14 cellular contexts compared by ENCODE assay signal in the genomic region with DNA sequence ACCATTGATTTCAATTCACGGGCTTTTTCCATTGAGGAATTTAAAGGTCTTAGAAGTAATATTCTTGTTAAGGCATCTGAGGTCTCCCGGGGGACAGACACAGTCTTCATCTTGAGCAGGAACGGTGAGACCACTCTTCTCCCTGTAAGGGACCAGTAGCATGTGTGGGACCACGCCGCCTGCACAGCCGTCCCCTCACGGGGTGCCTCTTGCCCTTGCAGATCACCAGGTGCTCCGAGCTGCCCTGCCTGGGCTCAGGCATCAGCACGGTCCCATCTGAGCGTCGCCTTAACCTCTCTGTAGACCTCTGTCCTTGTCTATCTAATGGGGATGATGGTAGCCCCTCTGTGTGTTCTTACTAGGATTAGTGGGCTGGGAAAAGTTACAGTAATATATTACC.
DNase-seq lines count a peak whose midpoint lies in the region; ATAC-seq and TF ChIP-seq lines count a peak whose summit lies in the region.
"Had no signal": no experiment of that assay in that cellular context is flagged by ENCODE, and none has a peak within 500 bp of the region (broad histone marks: within the 10 kb centered on the region; RNA-seq: fewer than 3 reads in every experiment).

No MANE protein-coding gene starts in this region.

- no peak for DNase-seq in activated naive CD4-positive, alpha-beta T cell treated with Interleukin-2 at 50 U/mL for 16 hours
- DNase-seq in adrenal gland (no peak), upper lobe of left lung (peak in 1 of 2 donors; percentile 76), ureter (ENCODE audit: low spot score) (no peak), GM20000 (ENCODE audit: low spot score) (no peak), suprapubic skin (ENCODE audit: low spot score in 2 of 2) (no peak)
- DNase-seq: DMS79 treated with DMSO at 0.1 percent for 48 hours, GOT3, naive B cell, NCI-H2107, spleen had no signal

- H3K4me3 Mint-ChIP-seq in activated naive CD4-positive, alpha-beta T cell treated with anti-CD3 and anti-CD28 coated beads, Interleukin-2, amount 50 U/mL, for 24 hours = peak overlapping the region; percentile 11

- H3K4me1 ChIP-seq in adrenal gland (replicated peaks in 1 of 2) = peaks cover 46 to 71% of the 10 kb centered on the region in 2 donors
- peaks cover 22 to 61% of the 10 kb centered on the region in 2 donors for H3K4me1 ChIP-seq in muscle layer of duodenum (ENCODE audit: control insufficient read depth in 1 of 2, insufficient read depth in 2 of 2, low read length in 2 of 2)
- H3K4me1 ChIP-seq in upper lobe of left lung = peaks cover 23 to 33% (median 27%) of the 10 kb centered on the region in 4 donors
- peaks cover 27% of the 10 kb centered on the region for H3K4me1 ChIP-seq in suprapubic skin

- TF ChIP-seq CTCF in adrenal gland (IDR thresholded peaks at IDR 0.05) (no peak), upper lobe of left lung (IDR thresholded peaks at IDR 0.05) (no peak), GM20000 (IDR thresholded peaks at IDR 0.05; ENCODE audit: extremely low read depth, missing control alignments) (no peak), suprapubic skin (IDR thresholded peaks at IDR 0.05) (no peak)

- intact Hi-C loops in adrenal gland (cut with DNase I) = no loop called here

- H3K27ac Mint-ChIP-seq in activated naive CD4-positive, alpha-beta T cell treated with anti-CD3 and anti-CD28 coated beads, Interleukin-2, amount 50 U/mL, for 24 hours = peak overlapping the region; percentile 63

- TF ChIP-seq POLR2A in adrenal gland (IDR thresholded peaks at IDR 0.05) (no peak), upper lobe of left lung (IDR thresholded peaks at IDR 0.05) (no peak), suprapubic skin (IDR thresholded peaks at IDR 0.05) (no peak)

- H3K9me3 ChIP-seq in adrenal gland (replicated peaks in 1 of 3) = no peaks in the 10 kb centered on the region
- no peaks in the 10 kb centered on the region for H3K9me3 ChIP-seq in muscle layer of duodenum (ENCODE audit: control insufficient read depth in 1 of 2, low read length in 2 of 2)
- H3K9me3 ChIP-seq in upper lobe of left lung = no peaks in the 10 kb centered on the region
- no peaks in the 10 kb centered on the region for H3K9me3 ChIP-seq in suprapubic skin
- H3K9me3 ChIP-seq: spleen had no signal

- peaks cover 93% of the 10 kb centered on the region for H3K4me1 Mint-ChIP-seq in activated naive CD4-positive, alpha-beta T cell treated with anti-CD3 and anti-CD28 coated beads, Interleukin-2, amount 50 U/mL, for 24 hours

- peaks cover 10% of the 10 kb centered on the region for H3K36me3 Mint-ChIP-seq in activated naive CD4-positive, alpha-beta T cell treated with anti-CD3 and anti-CD28 coated beads, Interleukin-2, amount 50 U/mL, for 24 hours
- H3K36me3 Mint-ChIP-seq: naive B cell had no signal

- ATAC-seq in upper lobe of left lung (ENCODE audit: low FRiP score in 2 of 2) = peak; percentile 27 to 48
- ATAC-seq: GM12878 had no signal

- no peaks in the 10 kb centered on the region for H3K27me3 Mint-ChIP-seq in activated naive CD4-positive, alpha-beta T cell treated with anti-CD3 and anti-CD28 coated beads, Interleukin-2, amount 50 U/mL, for 24 hours
- H3K27me3 Mint-ChIP-seq: naive B cell had no signal

- H3K27ac ChIP-seq in adrenal gland (peak overlapping the region; percentile 66 to 92 (median 88)), muscle layer of duodenum (ENCODE audit: low read length) (peak overlapping the region; percentile 76), upper lobe of left lung (peak overlapping the region in 1 of 4 donors; percentile 79), suprapubic skin (no peak overlapping the region)

- H3K9me3 Mint-ChIP-seq in activated naive CD4-positive, alpha-beta T cell treated with anti-CD3 and anti-CD28 coated beads, Interleukin-2, amount 50 U/mL, for 24 hours = no peaks in the 10 kb centered on the region
- H3K9me3 Mint-ChIP-seq: naive B cell had no signal

- TF ChIP-seq EP300 in upper lobe of left lung (IDR thresholded peaks at IDR 0.05) = no peak
- TF ChIP-seq EP300 in suprapubic skin (IDR thresholded peaks at IDR 0.05) = no peak

- H3K27me3 ChIP-seq in adrenal gland = no peaks in the 10 kb centered on the region
- H3K27me3 ChIP-seq in muscle layer of duodenum (ENCODE audit: low read depth, low read length) = no peaks in the 10 kb centered on the region
- H3K27me3 ChIP-seq in upper lobe of left lung = no peaks in the 10 kb centered on the region
- no peaks in the 10 kb centered on the region for H3K27me3 ChIP-seq in suprapubic skin
- H3K27me3 ChIP-seq: spleen had no signal

- H3K4me3 ChIP-seq in adrenal gland (no peak overlapping the region), muscle layer of duodenum (ENCODE audit: low read depth in 1 of 2, low read length in 2 of 2) (peak overlapping the region in 1 of 2 donors; percentile 6), upper lobe of left lung (no peak overlapping the region), suprapubic skin (no peak overlapping the region)
- H3K4me3 ChIP-seq: GM12878, spleen had no signal

- H3K36me3 ChIP-seq in adrenal gland (replicated peaks in 1 of 2) (peaks cover 0 to 6% of the 10 kb centered on the region in 2 donors), muscle layer of duodenum (ENCODE audit: control insufficient read depth in 1 of 2, insufficient read depth in 2 of 2, low read length in 2 of 2) (no peaks in the 10 kb centered on the region), upper lobe of left lung (peaks cover 0 to 7% (median 0%) of the 10 kb centered on the region in 4 donors), suprapubic skin (no peaks in the 10 kb centered on the region)

- 54 to 69% (median 57%) methylated on average over 9 to 11 of the region's 11 CpGs for WGBS in adrenal gland, 4 donors
- 92 to 94% methylated on average over 11 of the region's 11 CpGs for WGBS in upper lobe of left lung, 2 donors
- 75% methylated on average over 11 of the region's 11 CpGs for WGBS in suprapubic skin
